Comparison of ENCODE assay signal across 26 cellular contexts in the genomic region with DNA sequence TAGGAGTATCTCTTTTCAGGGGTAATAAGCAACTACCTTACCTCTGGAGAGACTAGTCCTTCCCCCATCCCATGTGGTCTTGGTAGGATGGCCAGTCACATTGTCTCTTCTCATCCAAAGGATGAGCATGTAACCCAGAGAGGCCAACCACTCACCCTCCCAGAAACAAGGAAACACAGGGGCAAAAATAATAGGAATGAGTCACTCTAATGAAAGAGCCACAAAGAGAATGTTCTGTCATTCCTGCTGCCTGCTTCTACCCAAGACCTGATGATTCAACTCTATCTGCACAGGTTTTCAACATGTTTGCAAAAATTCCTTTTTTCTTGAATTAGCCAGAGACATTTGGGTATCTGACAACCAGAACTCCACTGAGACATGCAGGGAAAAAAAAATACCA.
DNase-seq lines count a peak whose midpoint lies in the region; ATAC-seq and TF ChIP-seq lines count a peak whose summit lies in the region.
"Had no signal": no experiment of that assay in that cellular context is flagged by ENCODE, and none has a peak within 500 bp of the region (broad histone marks: within the 10 kb centered on the region; RNA-seq: fewer than 3 reads in every experiment).

No MANE protein-coding gene starts in this region.

- H2AFZ ChIP-seq in SK-N-SH (ENCODE audit: low read depth) = no peak overlapping the region

- no peaks in the 10 kb centered on the region for H3K36me3 ChIP-seq in SK-N-SH (replicated peaks in 1 of 2; ENCODE audit: control insufficient read depth in 1 of 2, insufficient read depth in 2 of 2, low read length in 1 of 2)
- H3K36me3 ChIP-seq: cardiac muscle cell, right lobe of liver had no signal

- POLR2A ChIA-PET in SK-N-SH (lab: Yijun Ruan, JAX) = no interaction called here

- TF ChIP-seq CTCF in HFFc6 (IDR thresholded peaks at IDR 0.05) (no peak), foreskin keratinocyte (conservative IDR thresholded peaks at IDR 0.05) (no peak), SK-N-SH (IDR thresholded peaks at IDR 0.05) (no peak)

- CTCF ChIA-PET in SK-N-SH (lab: Yijun Ruan, JAX) = no interaction called here

- H3F3A ChIP-seq in SK-N-SH (replicated peaks; ENCODE audit: insufficient read depth) = no peaks in the 10 kb centered on the region

- H3K27me3 ChIP-seq in foreskin keratinocyte (no peaks in the 10 kb centered on the region), SK-N-SH (ENCODE audit: insufficient read depth) (no peaks in the 10 kb centered on the region)
- H3K27me3 ChIP-seq: cardiac muscle cell, right lobe of liver had no signal

- peak; percentile 99 for ATAC-seq in foreskin keratinocyte
- no peak for ATAC-seq in GM18873 (IDR thresholded peaks at IDR 0.05; ENCODE audit: low FRiP score, unreplicated experiment)
- ATAC-seq: activated naive CD8-positive, alpha-beta T cell treated with anti-CD3 and anti-CD28 coated beads, Interleukin-2, amount 50 U/mL, for 24 hours; naive thymus-derived CD8-positive, alpha-beta T cell; T-cell had no signal

- H3K9me2 ChIP-seq in SK-N-SH = no peaks in the 10 kb centered on the region

- no peak for TF ChIP-seq RAD21 in SK-N-SH (IDR thresholded peaks at IDR 0.05; ENCODE audit: low read length)

- H3K9ac ChIP-seq in SK-N-SH = no peak overlapping the region

- 0 out of 2 replicates have a peak, but pooled peaks cover 4% of the 10 kb centered on the region for H3K27me3 Mint-ChIP-seq in HFFc6 (ENCODE audit: insufficient read depth)

- no peak overlapping the region for H3K27ac Mint-ChIP-seq in HFFc6
- H3K27ac Mint-ChIP-seq: activated naive CD8-positive, alpha-beta T cell treated with anti-CD3 and anti-CD28 coated beads, Interleukin-2, amount 50 U/mL, for 24 hours; naive thymus-derived CD8-positive, alpha-beta T cell; T-cell had no signal

- no peaks in the 10 kb centered on the region for H3K9me3 ChIP-seq in SK-N-SH
- H3K9me3 ChIP-seq: right lobe of liver had no signal

- H3K27ac ChIP-seq in foreskin keratinocyte (no peak overlapping the region), SK-N-SH (ENCODE audit: low read depth in 2 of 2, low read length in 1 of 2) (no peak overlapping the region)
- H3K27ac ChIP-seq: C4-2B, cardiac muscle cell, right lobe of liver had no signal

- H3K4me1 ChIP-seq in foreskin keratinocyte = peaks cover 9% of the 10 kb centered on the region
- H3K4me1 ChIP-seq in SK-N-SH (ENCODE audit: control insufficient read depth in 1 of 2, insufficient read depth in 2 of 2, low read depth in 1 of 2, low read length in 1 of 2) = no peaks in the 10 kb centered on the region
- H3K4me1 ChIP-seq: right lobe of liver had no signal

- no peaks in the 10 kb centered on the region; the same call in 1 of the 2 replicates for H3K9me3 Mint-ChIP-seq in HFFc6
- H3K9me3 Mint-ChIP-seq: activated naive CD8-positive, alpha-beta T cell treated with anti-CD3 and anti-CD28 coated beads, Interleukin-2, amount 50 U/mL, for 24 hours had no signal

- in situ Hi-C loops in ACHN (cut with HindIII; ENCODE audit: low pct_ligation_motif_present, low pct_unique_long_range_greater_than_20kb, low sequenced_read_pairs) = no loop called here

- H3K36me3 Mint-ChIP-seq in HFFc6 (ENCODE audit: low read depth) = no peaks in the 10 kb centered on the region

- H3K4me3 Mint-ChIP-seq in HFFc6 = no peak overlapping the region
- H3K4me3 Mint-ChIP-seq: activated naive CD8-positive, alpha-beta T cell treated with anti-CD3 and anti-CD28 coated beads, Interleukin-2, amount 50 U/mL, for 24 hours; naive thymus-derived CD8-positive, alpha-beta T cell; T-cell had no signal

- no peaks in the 10 kb centered on the region for H3K79me2 ChIP-seq in SK-N-SH (ENCODE audit: insufficient read depth)

- no peak overlapping the region for H3K4me2 ChIP-seq in SK-N-SH

- no peaks in the 10 kb centered on the region for H4K20me1 ChIP-seq in SK-N-SH (ENCODE audit: insufficient read depth)

- H3K4me3 ChIP-seq in SK-N-SH (ENCODE audit: low read depth in 2 of 2, low read length in 1 of 2) = no peak overlapping the region
- H3K4me3 ChIP-seq: cardiac muscle cell, right lobe of liver had no signal

- TF ChIP-seq EP300 in SK-N-SH (IDR thresholded peaks at IDR 0.05; ENCODE audit: borderline replicate concordance in 1 of 2, low read depth in 1 of 2, low read length in 1 of 2) = no peak

- DNase-seq in ACHN (peak; percentile 78), HFFc6 (peak; percentile 6), SW480 (ENCODE audit: low spot score) (peak; percentile 70), foreskin keratinocyte (peak; percentile 75 to 86), amniotic stem cell (lab: John Stamatoyannopoulos, UW) (no peak), SK-N-SH (no peak)
- no peak for DNase-seq in stimulated activated naive CD4-positive, alpha-beta T cell (lab: John Stamatoyannopoulos, UW)
- DNase-seq: activated CD4-positive, alpha-beta T cell treated with anti-CD3 and anti-CD28 coated beads, Interleukin-2, amount 50 U/mL, for 1 hour; activated CD8-positive, alpha-beta memory T cell treated with anti-CD3 and anti-CD28 coated beads, Interleukin-2, amount 50 U/mL, for 4 hours; activated effector memory CD4-positive, alpha-beta T cell treated with anti-CD3 and anti-CD28 coated beads, Interleukin-2, amount 50 U/mL, for 16 hours; activated naive CD8-positive, alpha-beta T cell treated with anti-CD3 and anti-CD28 coated beads, Interleukin-2, amount 50 U/mL, for 24 hours; dermis blood vessel endothelial cell; foreskin melanocyte; H7; hippocampal formation; kidney; mesenchymal stem cell; naive thymus-derived CD8-positive, alpha-beta T cell; NCI-H1436 treated with DMSO at 0.1 percent for 48 hours; NCI-H526; right lobe of liver; SHP77; T-cell had no signal

- no peaks in the 10 kb centered on the region for H3K4me1 Mint-ChIP-seq in HFFc6 (ENCODE audit: low read depth)
- H3K4me1 Mint-ChIP-seq: activated naive CD8-positive, alpha-beta T cell treated with anti-CD3 and anti-CD28 coated beads, Interleukin-2, amount 50 U/mL, for 24 hours; naive thymus-derived CD8-positive, alpha-beta T cell; T-cell had no signal

TF ChIP-seq in SK-N-SH, 30 proteins besides CTCF, POLR2A, EP300 and RAD21:
- no peak for TF ChIP-seq YY1 (IDR thresholded peaks at IDR 0.05; ENCODE audit: low read depth)
- TF ChIP-seq ELF1 (IDR thresholded peaks at IDR 0.05) = no peak

Comparison
In these comparisons a context has a peak if more than half of its experiments do, and no peak if none do; other contexts are left out.
1. DNase-seq: peak in ACHN (single experiment), HFFc6 (single experiment), SW480 (single experiment) and foreskin keratinocyte (2 of 2); none in amniotic stem cell (single experiment), SK-N-SH (single experiment) and stimulated activated naive CD4-positive, alpha-beta T cell (0 of 6).